ENCODE assay signal across 12 cellular contexts in the genomic region with DNA sequence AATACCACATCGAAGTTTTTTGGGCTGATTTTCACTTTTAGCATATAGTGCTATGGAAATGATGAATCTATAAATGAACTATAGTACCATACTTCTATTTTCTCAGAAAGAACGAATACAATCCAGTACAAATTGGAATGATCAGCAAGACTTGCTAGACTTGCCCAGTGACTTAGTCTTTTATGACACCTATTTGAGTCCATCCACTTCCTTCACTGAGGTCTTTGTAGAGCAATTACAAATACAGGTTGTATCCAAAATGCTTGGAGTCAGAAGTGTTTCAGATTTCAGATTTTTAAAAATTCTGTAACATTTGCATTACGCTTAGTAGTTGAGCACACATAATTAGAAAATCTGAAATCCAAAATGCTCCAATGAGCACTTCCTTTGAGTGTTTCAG.
DNase-seq lines count a peak whose midpoint lies in the region; ATAC-seq and TF ChIP-seq lines count a peak whose summit lies in the region.
"Had no signal": no experiment of that assay in that cellular context is flagged by ENCODE, and none has a peak within 500 bp of the region (broad histone marks: within the 10 kb centered on the region; RNA-seq: fewer than 3 reads in every experiment).

No MANE protein-coding gene starts in this region.

- H3K9me2 ChIP-seq in hepatocyte (replicated peaks; ENCODE audit: insufficient read depth) = no peaks in the 10 kb centered on the region

- peak overlapping the region; percentile 42 for H3K4me2 ChIP-seq in hepatocyte

- no peaks in the 10 kb centered on the region for H3K9me3 ChIP-seq in hepatocyte (ENCODE audit: low read depth)
- H3K9me3 ChIP-seq in transverse colon = no peaks in the 10 kb centered on the region
- H3K9me3 ChIP-seq: right lobe of liver had no signal

- no peak for ATAC-seq in GM18907 (IDR thresholded peaks at IDR 0.05; ENCODE audit: unreplicated experiment)

- H2AFZ ChIP-seq in hepatocyte = no peak overlapping the region

- peak overlapping the region; percentile 1 for H3K27ac Mint-ChIP-seq in activated naive CD4-positive, alpha-beta T cell treated with anti-CD3 and anti-CD28 coated beads, Interleukin-2, amount 10 ng/mL, durations not matched to agents 7 days and 5 days
- peak overlapping the region; percentile 56 for H3K27ac Mint-ChIP-seq in activated CD4-positive, alpha-beta memory T cell treated with anti-CD3 and anti-CD28 coated beads for 36 hours

- intact Hi-C loops in activated CD4-positive, alpha-beta memory T cell treated with anti-CD3 and anti-CD28 coated beads for 36 hours (cut with micrococcal nuclease) = no loop called here
- intact Hi-C loops in transverse colon (cut with DNase I; ENCODE audit: low total_unique reads) = no loop called here

- TF ChIP-seq EP300 in transverse colon (IDR thresholded peaks at IDR 0.05; ENCODE audit: low read depth) = no peak

- peaks cover 93% of the 10 kb centered on the region for H3K79me2 ChIP-seq in hepatocyte

- H3K36me3 Mint-ChIP-seq in activated naive CD4-positive, alpha-beta T cell treated with anti-CD3 and anti-CD28 coated beads, Interleukin-2, amount 10 ng/mL, durations not matched to agents 7 days and 5 days = peaks cover 15% of the 10 kb centered on the region
- peaks cover 4% of the 10 kb centered on the region for H3K36me3 Mint-ChIP-seq in activated CD4-positive, alpha-beta memory T cell treated with anti-CD3 and anti-CD28 coated beads for 36 hours

- H3K9me3 Mint-ChIP-seq in activated naive CD4-positive, alpha-beta T cell treated with anti-CD3 and anti-CD28 coated beads, Interleukin-2, amount 10 ng/mL, durations not matched to agents 7 days and 5 days = no peaks in the 10 kb centered on the region
- no peaks in the 10 kb centered on the region for H3K9me3 Mint-ChIP-seq in activated CD4-positive, alpha-beta memory T cell treated with anti-CD3 and anti-CD28 coated beads for 36 hours

- peaks cover 85% of the 10 kb centered on the region for H4K20me1 ChIP-seq in hepatocyte (ENCODE audit: insufficient read depth, poor library complexity, severe bottlenecking)

- CTCF ChIA-PET in activated naive CD4-positive, alpha-beta T cell treated with anti-CD3 and anti-CD28 coated beads, Interleukin-2, amount 10 ng/mL, durations not matched to agents 7 days and 5 days (lab: Charles Lee) = interaction anchor here (1.4 to 1.9 kb wide), 2 partner anchors 9 to 32 kb away, joined by 4 to 6 read pairs; no protein-coding TSS in a partner anchor
- CTCF ChIA-PET in activated CD4-positive, alpha-beta memory T cell treated with anti-CD3 and anti-CD28 coated beads for 36 hours (lab: Charles Lee) = no interaction called here

- H3K36me3 ChIP-seq in hepatocyte (replicated peaks; ENCODE audit: insufficient read depth, low read depth) (no peaks in the 10 kb centered on the region), transverse colon (no peaks in the 10 kb centered on the region)
- H3K36me3 ChIP-seq: right lobe of liver had no signal

- no peak overlapping the region for H3K4me3 Mint-ChIP-seq in activated naive CD4-positive, alpha-beta T cell treated with anti-CD3 and anti-CD28 coated beads, Interleukin-2, amount 10 ng/mL, durations not matched to agents 7 days and 5 days
- H3K4me3 Mint-ChIP-seq in activated CD4-positive, alpha-beta memory T cell treated with anti-CD3 and anti-CD28 coated beads for 36 hours = no peak overlapping the region

- no peaks in the 10 kb centered on the region for H3K27me3 ChIP-seq in hepatocyte
- H3K27me3 ChIP-seq in transverse colon = no peaks in the 10 kb centered on the region
- H3K27me3 ChIP-seq: right lobe of liver had no signal

- DNase-seq in activated naive CD4-positive, alpha-beta T cell treated with anti-CD3 and anti-CD28 coated beads, Interleukin-2, amount 10 ng/mL, durations not matched to agents 7 days and 5 days = no peak
- DNase-seq in activated naive CD4-positive, alpha-beta T cell treated with anti-CD3 and anti-CD28 coated beads, Interleukin-2, amount 50 U/mL, for 16 hours = no peak
- DNase-seq in activated CD4-positive, alpha-beta memory T cell treated with anti-CD3 and anti-CD28 coated beads for 36 hours = no peak
- DNase-seq in hepatocyte (ENCODE audit: low spot score) = peak; percentile 7
- no peak for DNase-seq in transverse colon
- no peak for DNase-seq in CD1c-positive myeloid dendritic cell (ENCODE audit: extremely low spot score)
- DNase-seq in NCI-H82 (lab: John Stamatoyannopoulos, UW) = no peak
- DNase-seq: AML-193, head of caudate nucleus, NCI-H1417 treated with DMSO at 0.1 percent for 48 hours, right lobe of liver had no signal

- no peak overlapping the region for H3K4me3 ChIP-seq in hepatocyte
- H3K4me3 ChIP-seq in transverse colon = peak overlapping the region in 1 of 4 donors; percentile 5
- H3K4me3 ChIP-seq: right lobe of liver had no signal

- POLR2A ChIA-PET in activated CD4-positive, alpha-beta memory T cell treated with anti-CD3 and anti-CD28 coated beads for 36 hours (lab: Charles Lee) = interaction anchor here (1.2 to 1.7 kb wide), 2 partner anchors 12 to 30 kb away, joined by 5 to 8 read pairs; no protein-coding TSS in a partner anchor

- TF ChIP-seq CTCF in hepatocyte (IDR thresholded peaks at IDR 0.05; ENCODE audit: poor library complexity) (no peak), transverse colon (IDR thresholded peaks at IDR 0.05) (no peak)

- H3K27ac ChIP-seq in hepatocyte (peak overlapping the region; percentile 76), transverse colon (peak overlapping the region; percentile 84 to 92 (median 87))

- in situ Hi-C loops in transverse colon (cut with MboI; ENCODE audit: low pct_ligation_motif_present in 1 of 4, low pct_unique_long_range_greater_than_20kb in 1 of 4, low sequenced_read_pairs in 3 of 4) = no loop called here

- peaks cover 65% of the 10 kb centered on the region for H3K4me1 Mint-ChIP-seq in activated naive CD4-positive, alpha-beta T cell treated with anti-CD3 and anti-CD28 coated beads, Interleukin-2, amount 10 ng/mL, durations not matched to agents 7 days and 5 days
- H3K4me1 Mint-ChIP-seq in activated CD4-positive, alpha-beta memory T cell treated with anti-CD3 and anti-CD28 coated beads for 36 hours (ENCODE audit: low read depth) = peaks cover 64% of the 10 kb centered on the region

- H3K4me1 ChIP-seq in hepatocyte (ENCODE audit: insufficient read depth) (peaks cover 8% of the 10 kb centered on the region), transverse colon (peaks cover 26 to 90% (median 47%) of the 10 kb centered on the region in 4 donors)

- H3K27me3 Mint-ChIP-seq in activated naive CD4-positive, alpha-beta T cell treated with anti-CD3 and anti-CD28 coated beads, Interleukin-2, amount 10 ng/mL, durations not matched to agents 7 days and 5 days = no peaks in the 10 kb centered on the region
- no peaks in the 10 kb centered on the region for H3K27me3 Mint-ChIP-seq in activated CD4-positive, alpha-beta memory T cell treated with anti-CD3 and anti-CD28 coated beads for 36 hours

- WGBS in hepatocyte (ENCODE audit: low lambda C conversion rate, missing lambda C conversion rate) = 84% methylated on average over 3 of the region's 3 CpGs
- WGBS in transverse colon (ENCODE audit: low coverage in 1 of 2), 2 donors = 50 to 57% methylated on average over 3 of the region's 3 CpGs

- TF ChIP-seq POLR2A in transverse colon (IDR thresholded peaks at IDR 0.05) = no peak
